ENCODE assay signal across 1 cellular context in the genomic region with DNA sequence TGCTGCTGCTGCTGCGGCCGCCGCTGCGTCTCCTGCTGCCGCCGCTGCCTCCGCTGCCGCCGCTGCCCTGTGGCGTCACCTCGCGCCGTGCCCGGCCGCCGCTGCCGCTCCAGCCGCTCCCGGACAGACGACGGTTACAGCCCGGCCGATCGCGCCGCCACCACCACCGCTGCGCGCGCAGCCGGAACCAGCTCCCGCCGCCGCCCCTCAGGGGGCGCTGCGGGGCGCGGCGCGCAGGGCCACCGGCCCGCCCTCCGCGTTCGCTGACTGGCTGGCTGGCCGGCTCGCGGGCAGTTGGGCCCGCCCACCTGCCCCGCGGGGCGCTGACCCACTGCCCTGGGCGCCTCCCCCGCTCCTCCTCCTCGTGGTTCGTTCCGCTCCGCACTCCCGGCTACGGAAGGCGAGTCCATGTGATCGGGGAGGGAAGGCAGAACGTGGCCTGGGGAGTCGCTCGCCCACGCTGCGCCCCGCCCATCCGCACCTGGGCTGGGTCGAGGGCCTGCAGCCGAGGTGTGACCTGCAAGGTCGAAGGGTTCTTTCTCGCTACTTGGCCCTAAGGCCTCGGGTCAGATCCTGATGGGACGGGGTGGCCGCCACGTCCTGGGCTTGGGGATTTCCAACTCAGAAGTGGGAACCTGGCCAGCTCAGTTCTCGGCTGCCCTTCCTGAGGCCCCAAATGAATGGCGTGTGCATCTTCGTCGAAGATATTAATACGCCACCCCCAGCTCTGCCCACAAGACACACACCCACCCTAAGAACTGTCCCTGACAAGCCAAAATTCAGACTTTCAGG.
TF ChIP-seq lines count a peak whose summit lies in the region.

A gene (minus strand): TSS at position 185 of the 792 bp plus-strand sequence. CDS start 19,303 bp downstream, outside the sequence.

TF ChIP-seq in HepG2, 621 proteins besides CTCF, POLR2A, EP300 and RAD21 (continued from another document and continues in another):
- TF ChIP-seq, protein P1, sequence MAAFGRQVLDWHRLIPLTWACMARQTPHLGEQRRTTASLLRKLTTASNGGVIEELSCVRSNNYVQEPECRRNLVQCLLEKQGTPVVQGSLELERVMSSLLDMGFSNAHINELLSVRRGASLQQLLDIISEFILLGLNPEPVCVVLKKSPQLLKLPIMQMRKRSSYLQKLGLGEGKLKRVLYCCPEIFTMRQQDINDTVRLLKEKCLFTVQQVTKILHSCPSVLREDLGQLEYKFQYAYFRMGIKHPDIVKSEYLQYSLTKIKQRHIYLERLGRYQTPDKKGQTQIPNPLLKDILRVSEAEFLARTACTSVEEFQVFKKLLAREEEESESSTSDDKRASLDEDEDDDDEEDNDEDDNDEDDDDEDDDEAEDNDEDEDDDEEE (CRISPR knock-in tag; IDR thresholded peaks at IDR 0.05) = peak; percentile 94; the same call in 1 of the 2 replicates
- peak; percentile 93 for TF ChIP-seq ZBTB7A (CRISPR knock-in tag; IDR thresholded peaks at IDR 0.05)
- peak; percentile 99 for TF ChIP-seq TMF1 (CRISPR knock-in tag; IDR thresholded peaks at IDR 0.05; ENCODE audit: low read depth)
- TF ChIP-seq, protein P2, sequence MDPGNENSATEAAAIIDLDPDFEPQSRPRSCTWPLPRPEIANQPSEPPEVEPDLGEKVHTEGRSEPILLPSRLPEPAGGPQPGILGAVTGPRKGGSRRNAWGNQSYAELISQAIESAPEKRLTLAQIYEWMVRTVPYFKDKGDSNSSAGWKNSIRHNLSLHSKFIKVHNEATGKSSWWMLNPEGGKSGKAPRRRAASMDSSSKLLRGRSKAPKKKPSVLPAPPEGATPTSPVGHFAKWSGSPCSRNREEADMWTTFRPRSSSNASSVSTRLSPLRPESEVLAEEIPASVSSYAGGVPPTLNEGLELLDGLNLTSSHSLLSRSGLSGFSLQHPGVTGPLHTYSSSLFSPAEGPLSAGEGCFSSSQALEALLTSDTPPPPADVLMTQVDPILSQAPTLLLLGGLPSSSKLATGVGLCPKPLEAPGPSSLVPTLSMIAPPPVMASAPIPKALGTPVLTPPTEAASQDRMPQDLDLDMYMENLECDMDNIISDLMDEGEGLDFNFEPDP (CRISPR knock-in tag; conservative IDR thresholded peaks at IDR 0.05) = peak; percentile 98
- TF ChIP-seq SP5 (CRISPR knock-in tag; IDR thresholded peaks at IDR 0.05; ENCODE audit: borderline replicate concordance, low read depth) = peak; percentile 95
- TF ChIP-seq FOXA1 (IDR thresholded peaks at IDR 0.05) = no peak
- peak; percentile 51 for TF ChIP-seq FOXA1 (CRISPR knock-in tag; IDR thresholded peaks at IDR 0.05)
- peak; percentile 99 for TF ChIP-seq ZMAT3 (CRISPR knock-in tag; conservative IDR thresholded peaks at IDR 0.05)
- TF ChIP-seq ZNF124 (CRISPR knock-in tag; IDR thresholded peaks at IDR 0.05) = peak; percentile 59; the same call in 1 of the 2 replicates
- peak; percentile 60; the same call in 1 of the 2 replicates for TF ChIP-seq ELF1 (CRISPR knock-in tag; IDR thresholded peaks at IDR 0.05)
- 0 out of 2 replicates have a peak, but pooled peaks have one; percentile 87 for TF ChIP-seq ZNF550 (CRISPR knock-in tag; IDR thresholded peaks at IDR 0.05; ENCODE audit: borderline replicate concordance)
- TF ChIP-seq, protein P3, sequence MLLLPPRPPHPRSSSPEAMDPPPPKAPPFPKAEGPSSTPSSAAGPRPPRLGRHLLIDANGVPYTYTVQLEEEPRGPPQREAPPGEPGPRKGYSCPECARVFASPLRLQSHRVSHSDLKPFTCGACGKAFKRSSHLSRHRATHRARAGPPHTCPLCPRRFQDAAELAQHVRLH (CRISPR knock-in tag; IDR thresholded peaks at IDR 0.05; ENCODE audit: borderline replicate concordance, low read depth) = peak; percentile 97; the same call in 1 of the 2 replicates
- peak; percentile 59 for TF ChIP-seq FOXO1 (CRISPR knock-in tag; IDR thresholded peaks at IDR 0.05)
- TF ChIP-seq ZSCAN31 (CRISPR knock-in tag; IDR thresholded peaks at IDR 0.05; ENCODE audit: low read depth) = peak; percentile 97
- peak; percentile 80; the same call in 1 of the 2 replicates for TF ChIP-seq TOE1 (CRISPR knock-in tag; IDR thresholded peaks at IDR 0.05)
- TF ChIP-seq ZNF558 (CRISPR knock-in tag; IDR thresholded peaks at IDR 0.05; ENCODE audit: borderline replicate concordance) = peak; percentile 98
- peak; percentile 57; the same call in 1 of the 2 replicates for TF ChIP-seq ZNF333 (CRISPR knock-in tag; IDR thresholded peaks at IDR 0.05; ENCODE audit: borderline replicate concordance)
- TF ChIP-seq KLF13 (CRISPR knock-in tag; IDR thresholded peaks at IDR 0.05) = peak; percentile 98
- TF ChIP-seq ZFY (CRISPR knock-in tag; IDR thresholded peaks at IDR 0.05) = peak; percentile 92
- peak; percentile 92 for TF ChIP-seq HOXD1 (CRISPR knock-in tag; IDR thresholded peaks at IDR 0.05)
- TF ChIP-seq, protein P4, sequence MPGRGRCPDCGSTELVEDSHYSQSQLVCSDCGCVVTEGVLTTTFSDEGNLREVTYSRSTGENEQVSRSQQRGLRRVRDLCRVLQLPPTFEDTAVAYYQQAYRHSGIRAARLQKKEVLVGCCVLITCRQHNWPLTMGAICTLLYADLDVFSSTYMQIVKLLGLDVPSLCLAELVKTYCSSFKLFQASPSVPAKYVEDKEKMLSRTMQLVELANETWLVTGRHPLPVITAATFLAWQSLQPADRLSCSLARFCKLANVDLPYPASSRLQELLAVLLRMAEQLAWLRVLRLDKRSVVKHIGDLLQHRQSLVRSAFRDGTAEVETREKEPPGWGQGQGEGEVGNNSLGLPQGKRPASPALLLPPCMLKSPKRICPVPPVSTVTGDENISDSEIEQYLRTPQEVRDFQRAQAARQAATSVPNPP (CRISPR knock-in tag; IDR thresholded peaks at IDR 0.05) = peak; percentile 93
- TF ChIP-seq ZNF883 (CRISPR knock-in tag; IDR thresholded peaks at IDR 0.05; ENCODE audit: not compliant biosample characterization) = peak; percentile 99
- TF ChIP-seq ZNF670 (CRISPR knock-in tag; IDR thresholded peaks at IDR 0.05; ENCODE audit: borderline replicate concordance) = peak; percentile 74; the same call in 1 of the 2 replicates
- TF ChIP-seq TSC22D2 (CRISPR knock-in tag; IDR thresholded peaks at IDR 0.05; ENCODE audit: borderline replicate concordance) = peak; percentile 99
- TF ChIP-seq CEBPB (IDR thresholded peaks at IDR 0.05; ENCODE audit: borderline replicate concordance, low read depth, low read length) = no peak
- TF ChIP-seq ZNF160 (CRISPR knock-in tag; IDR thresholded peaks at IDR 0.05) = peak; percentile 94; the same call in 1 of the 2 replicates
- TF ChIP-seq FOXC1 (CRISPR knock-in tag; IDR thresholded peaks at IDR 0.05; ENCODE audit: borderline replicate concordance) = peak; percentile 97
- peak; percentile 92 for TF ChIP-seq REXO4 (CRISPR knock-in tag; IDR thresholded peaks at IDR 0.05; ENCODE audit: borderline replicate concordance)
- peak; percentile 54 for TF ChIP-seq ZEB1 (IDR thresholded peaks at IDR 0.05; ENCODE audit: insufficient replicate concordance, low read depth)
- peak; percentile 84; the same call in 1 of the 2 replicates for TF ChIP-seq RFXANK (CRISPR knock-in tag; IDR thresholded peaks at IDR 0.05)
- peak; percentile 99 for TF ChIP-seq ZFP41 (CRISPR knock-in tag; IDR thresholded peaks at IDR 0.05; ENCODE audit: borderline replicate concordance)
- peak; percentile 97 for TF ChIP-seq ZSCAN21 (CRISPR knock-in tag; IDR thresholded peaks at IDR 0.05; ENCODE audit: borderline replicate concordance)
- TF ChIP-seq, protein P5, sequence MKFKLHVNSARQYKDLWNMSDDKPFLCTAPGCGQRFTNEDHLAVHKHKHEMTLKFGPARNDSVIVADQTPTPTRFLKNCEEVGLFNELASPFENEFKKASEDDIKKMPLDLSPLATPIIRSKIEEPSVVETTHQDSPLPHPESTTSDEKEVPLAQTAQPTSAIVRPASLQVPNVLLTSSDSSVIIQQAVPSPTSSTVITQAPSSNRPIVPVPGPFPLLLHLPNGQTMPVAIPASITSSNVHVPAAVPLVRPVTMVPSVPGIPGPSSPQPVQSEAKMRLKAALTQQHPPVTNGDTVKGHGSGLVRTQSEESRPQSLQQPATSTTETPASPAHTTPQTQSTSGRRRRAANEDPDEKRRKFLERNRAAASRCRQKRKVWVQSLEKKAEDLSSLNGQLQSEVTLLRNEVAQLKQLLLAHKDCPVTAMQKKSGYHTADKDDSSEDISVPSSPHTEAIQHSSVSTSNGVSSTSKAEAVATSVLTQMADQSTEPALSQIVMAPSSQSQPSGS (CRISPR knock-in tag; IDR thresholded peaks at IDR 0.05) = peak; percentile 85; the same call in 1 of the 2 replicates
- TF ChIP-seq MLLT10 (CRISPR knock-in tag; IDR thresholded peaks at IDR 0.05) = no peak
- TF ChIP-seq ZNF543 (CRISPR knock-in tag; IDR thresholded peaks at IDR 0.05) = peak; percentile 95
- TF ChIP-seq, protein P6, sequence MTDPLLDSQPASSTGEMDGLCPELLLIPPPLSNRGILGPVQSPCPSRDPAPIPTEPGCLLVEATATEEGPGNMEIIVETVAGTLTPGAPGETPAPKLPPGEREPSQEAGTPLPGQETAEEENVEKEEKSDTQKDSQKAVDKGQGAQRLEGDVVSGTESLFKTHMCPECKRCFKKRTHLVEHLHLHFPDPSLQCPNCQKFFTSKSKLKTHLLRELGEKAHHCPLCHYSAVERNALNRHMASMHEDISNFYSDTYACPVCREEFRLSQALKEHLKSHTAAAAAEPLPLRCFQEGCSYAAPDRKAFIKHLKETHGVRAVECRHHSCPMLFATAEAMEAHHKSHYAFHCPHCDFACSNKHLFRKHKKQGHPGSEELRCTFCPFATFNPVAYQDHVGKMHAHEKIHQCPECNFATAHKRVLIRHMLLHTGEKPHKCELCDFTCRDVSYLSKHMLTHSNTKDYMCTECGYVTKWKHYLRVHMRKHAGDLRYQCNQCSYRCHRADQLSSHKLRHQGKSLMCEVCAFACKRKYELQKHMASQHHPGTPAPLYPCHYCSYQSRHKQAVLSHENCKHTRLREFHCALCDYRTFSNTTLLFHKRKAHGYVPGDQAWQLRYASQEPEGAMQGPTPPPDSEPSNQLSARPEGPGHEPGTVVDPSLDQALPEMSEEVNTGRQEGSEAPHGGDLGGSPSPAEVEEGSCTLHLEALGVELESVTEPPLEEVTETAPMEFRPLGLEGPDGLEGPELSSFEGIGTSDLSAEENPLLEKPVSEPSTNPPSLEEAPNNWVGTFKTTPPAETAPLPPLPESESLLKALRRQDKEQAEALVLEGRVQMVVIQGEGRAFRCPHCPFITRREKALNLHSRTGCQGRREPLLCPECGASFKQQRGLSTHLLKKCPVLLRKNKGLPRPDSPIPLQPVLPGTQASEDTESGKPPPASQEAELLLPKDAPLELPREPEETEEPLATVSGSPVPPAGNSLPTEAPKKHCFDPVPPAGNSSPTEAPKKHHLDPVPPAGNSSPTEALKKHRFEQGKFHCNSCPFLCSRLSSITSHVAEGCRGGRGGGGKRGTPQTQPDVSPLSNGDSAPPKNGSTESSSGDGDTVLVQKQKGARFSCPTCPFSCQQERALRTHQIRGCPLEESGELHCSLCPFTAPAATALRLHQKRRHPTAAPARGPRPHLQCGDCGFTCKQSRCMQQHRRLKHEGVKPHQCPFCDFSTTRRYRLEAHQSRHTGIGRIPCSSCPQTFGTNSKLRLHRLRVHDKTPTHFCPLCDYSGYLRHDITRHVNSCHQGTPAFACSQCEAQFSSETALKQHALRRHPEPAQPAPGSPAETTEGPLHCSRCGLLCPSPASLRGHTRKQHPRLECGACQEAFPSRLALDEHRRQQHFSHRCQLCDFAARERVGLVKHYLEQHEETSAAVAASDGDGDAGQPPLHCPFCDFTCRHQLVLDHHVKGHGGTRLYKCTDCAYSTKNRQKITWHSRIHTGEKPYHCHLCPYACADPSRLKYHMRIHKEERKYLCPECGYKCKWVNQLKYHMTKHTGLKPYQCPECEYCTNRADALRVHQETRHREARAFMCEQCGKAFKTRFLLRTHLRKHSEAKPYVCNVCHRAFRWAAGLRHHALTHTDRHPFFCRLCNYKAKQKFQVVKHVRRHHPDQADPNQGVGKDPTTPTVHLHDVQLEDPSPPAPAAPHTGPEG (CRISPR knock-in tag; IDR thresholded peaks at IDR 0.05) = peak; percentile 93
- peak; percentile 43; the same call in 1 of the 2 replicates for TF ChIP-seq KDM6A (CRISPR knock-in tag; IDR thresholded peaks at IDR 0.05; ENCODE audit: low read depth)
- no peak for TF ChIP-seq ZFP62 (CRISPR knock-in tag; IDR thresholded peaks at IDR 0.05)
- TF ChIP-seq, protein P7, sequence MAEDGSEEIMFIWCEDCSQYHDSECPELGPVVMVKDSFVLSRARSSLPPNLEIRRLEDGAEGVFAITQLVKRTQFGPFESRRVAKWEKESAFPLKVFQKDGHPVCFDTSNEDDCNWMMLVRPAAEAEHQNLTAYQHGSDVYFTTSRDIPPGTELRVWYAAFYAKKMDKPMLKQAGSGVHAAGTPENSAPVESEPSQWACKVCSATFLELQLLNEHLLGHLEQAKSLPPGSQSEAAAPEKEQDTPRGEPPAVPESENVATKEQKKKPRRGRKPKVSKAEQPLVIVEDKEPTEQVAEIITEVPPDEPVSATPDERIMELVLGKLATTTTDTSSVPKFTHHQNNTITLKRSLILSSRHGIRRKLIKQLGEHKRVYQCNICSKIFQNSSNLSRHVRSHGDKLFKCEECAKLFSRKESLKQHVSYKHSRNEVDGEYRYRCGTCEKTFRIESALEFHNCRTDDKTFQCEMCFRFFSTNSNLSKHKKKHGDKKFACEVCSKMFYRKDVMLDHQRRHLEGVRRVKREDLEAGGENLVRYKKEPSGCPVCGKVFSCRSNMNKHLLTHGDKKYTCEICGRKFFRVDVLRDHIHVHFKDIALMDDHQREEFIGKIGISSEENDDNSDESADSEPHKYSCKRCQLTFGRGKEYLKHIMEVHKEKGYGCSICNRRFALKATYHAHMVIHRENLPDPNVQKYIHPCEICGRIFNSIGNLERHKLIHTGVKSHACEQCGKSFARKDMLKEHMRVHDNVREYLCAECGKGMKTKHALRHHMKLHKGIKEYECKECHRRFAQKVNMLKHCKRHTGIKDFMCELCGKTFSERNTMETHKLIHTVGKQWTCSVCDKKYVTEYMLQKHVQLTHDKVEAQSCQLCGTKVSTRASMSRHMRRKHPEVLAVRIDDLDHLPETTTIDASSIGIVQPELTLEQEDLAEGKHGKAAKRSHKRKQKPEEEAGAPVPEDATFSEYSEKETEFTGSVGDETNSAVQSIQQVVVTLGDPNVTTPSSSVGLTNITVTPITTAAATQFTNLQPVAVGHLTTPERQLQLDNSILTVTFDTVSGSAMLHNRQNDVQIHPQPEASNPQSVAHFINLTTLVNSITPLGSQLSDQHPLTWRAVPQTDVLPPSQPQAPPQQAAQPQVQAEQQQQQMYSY (CRISPR knock-in tag; IDR thresholded peaks at IDR 0.05) = peak; percentile 89
- TF ChIP-seq RXRB (CRISPR knock-in tag; IDR thresholded peaks at IDR 0.05; ENCODE audit: borderline replicate concordance) = peak; percentile 86
